Comparison of ENCODE assay signal across 1 cellular context in genomic region chr3:186599142-186599784, GRCh38.
TF ChIP-seq lines count a peak whose summit lies in the region.

No MANE protein-coding gene starts in this region.

TF ChIP-seq in liver, 16 proteins besides CTCF, POLR2A, EP300 and RAD21 (continued from another document):
- TF ChIP-seq NR2F2 (IDR thresholded peaks at IDR 0.05) = peak; percentile 70
- TF ChIP-seq HNF4A (conservative IDR thresholded peaks at IDR 0.05) = peak; percentile 86 to 95
- TF ChIP-seq TAF1 (conservative IDR thresholded peaks at IDR 0.05) = no peak
- TF ChIP-seq ATF3 (IDR thresholded peaks at IDR 0.05) = peak; percentile 70
- TF ChIP-seq FOXA1 (IDR thresholded peaks at IDR 0.05) = no peak
- peak; percentile 34 for TF ChIP-seq MAX (IDR thresholded peaks at IDR 0.05)
- TF ChIP-seq JUND (IDR thresholded peaks at IDR 0.05) = peak; percentile 59 to 77
